Comparison of ENCODE assay signal across 11 cellular contexts in the genomic region with DNA sequence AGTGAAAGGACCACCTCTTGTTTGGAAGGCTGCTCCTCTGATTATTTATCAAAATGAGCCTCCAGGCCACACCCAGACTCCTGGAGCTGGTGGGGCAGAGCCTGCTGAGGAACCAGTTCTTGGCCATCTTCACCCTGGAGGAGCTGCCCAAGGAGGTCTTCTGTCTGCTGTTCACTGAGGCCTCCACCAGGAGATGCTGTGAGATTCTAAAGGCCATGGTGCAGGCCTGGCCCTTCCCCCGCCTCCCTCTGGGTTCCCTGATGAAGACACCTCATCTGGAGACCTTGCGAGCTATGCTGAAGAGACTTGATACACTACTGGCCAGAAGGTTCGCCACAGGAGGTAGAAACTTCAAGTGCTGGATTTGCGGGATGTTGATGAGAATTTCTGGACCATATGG.
DNase-seq lines count a peak whose midpoint lies in the region; ATAC-seq and TF ChIP-seq lines count a peak whose summit lies in the region.
"Had no signal": no experiment of that assay in that cellular context is flagged by ENCODE, and none has a peak within 500 bp of the region (broad histone marks: within the 10 kb centered on the region; RNA-seq: fewer than 3 reads in every experiment).

No MANE protein-coding gene starts in this region.

- ATAC-seq in HG03342 (IDR thresholded peaks at IDR 0.05; ENCODE audit: unreplicated experiment), result no peak

- in situ Hi-C loops in ACHN (cut with HindIII; ENCODE audit: low pct_ligation_motif_present, low pct_unique_long_range_greater_than_20kb, low sequenced_read_pairs), result no loop called here

- no peaks in the 10 kb centered on the region for H3K36me3 ChIP-seq in vagina
- H3K36me3 ChIP-seq: SJCRH30 had no signal

- DNase-seq in ACHN (peak; percentile 12), GM10266 (ENCODE audit: extremely low spot score) (peak; percentile 11), NCI-H524 treated with DMSO at 0.1 percent for 48 hours (lab: John Stamatoyannopoulos, UW) (peak; percentile 33), erythroblast (lab: John Stamatoyannopoulos, UW) (peak; percentile 40 to 48), T-helper 9 cell (no peak), vagina (ENCODE audit: extremely low spot score in 2 of 2) (no peak), amygdala (lab: John Stamatoyannopoulos, UW) (no peak)
- DNase-seq: NCI-H2107, nucleus accumbens, SJCRH30 had no signal

- no peak overlapping the region for H3K27ac ChIP-seq in vagina
- H3K27ac ChIP-seq: SJCRH30 had no signal

- intact Hi-C loops in vagina (cut with DNase I), result no loop called here

- TF ChIP-seq POLR2A in erythroblast (IDR thresholded peaks at IDR 0.05; ENCODE audit: low read length) (no peak), vagina (IDR thresholded peaks at IDR 0.05) (no peak)

- H3K4me3 ChIP-seq in vagina, result no peak overlapping the region
- H3K4me3 ChIP-seq: SJCRH30 had no signal

- H3K27me3 ChIP-seq in vagina, result no peaks in the 10 kb centered on the region
- H3K27me3 ChIP-seq: SJCRH30 had no signal

- no peaks in the 10 kb centered on the region for H3K4me1 ChIP-seq in vagina
- H3K4me1 ChIP-seq: SJCRH30 had no signal

- H3K9me3 ChIP-seq in vagina, result no peaks in the 10 kb centered on the region
- H3K9me3 ChIP-seq: SJCRH30 had no signal

- TF ChIP-seq CTCF in GM10266 (IDR thresholded peaks at IDR 0.05; ENCODE audit: control insufficient read depth, insufficient read depth, low read depth, missing control alignments), result peak; percentile 14
- TF ChIP-seq CTCF in vagina (IDR thresholded peaks at IDR 0.05), result no peak

Comparison
In these comparisons a context has a peak if more than half of its experiments do, and no peak if none do; other contexts are left out.
1. DNase-seq: peak in ACHN (single experiment), GM10266 (single experiment), NCI-H524 treated with DMSO at 0.1 percent for 48 hours (single experiment) and erythroblast (2 of 2); none in T-helper 9 cell (single experiment), vagina (0 of 2) and amygdala (0 of 56).